8 cellular contexts compared by ENCODE assay signal in genomic region chr1:85148524-85149250, GRCh38. TPM values are rescaled to one million over a fixed set of nuclear protein-coding genes. Genes with fewer than 3 reads are reported as not detected.
DNase-seq lines count a peak whose midpoint lies in the region; ATAC-seq and TF ChIP-seq lines count a peak whose summit lies in the region.

No MANE protein-coding gene starts in this region.

- intact Hi-C loops in lower lobe of right lung (cut with DNase I) = no loop called here

- H3K4me3 ChIP-seq in NB4 (ENCODE audit: low read depth, low read length) (no peak overlapping the region), osteoblast (ENCODE audit: insufficient read depth, low read length) (no peak overlapping the region), lower lobe of right lung (no peak overlapping the region)

- DNase-seq in SIG-M5 treated with dmso at 0.1 percent for 504 hours (lab: John Stamatoyannopoulos, UW; ENCODE audit: unreplicated experiment) (peak; percentile 30), SIG-M5 (lab: John Stamatoyannopoulos, UW) (no peak), NB4 (ENCODE audit: low read depth) (peak; percentile 5), osteoblast (ENCODE audit: insufficient read length, low spot score, missing footprints) (peak; percentile 65), UCSD-AML1 (lab: John Stamatoyannopoulos, UW; ENCODE audit: unreplicated experiment) (no peak), lower lobe of right lung (no peak), anterior cingulate cortex (lab: John Stamatoyannopoulos, UW) (no peak)

- no peak overlapping the region for H3K27ac ChIP-seq in osteoblast (ENCODE audit: low read depth, low read length)
- no peak overlapping the region for H3K27ac ChIP-seq in lower lobe of right lung

- H3K4me1 ChIP-seq in osteoblast (ENCODE audit: insufficient read depth, low read length) (peaks cover 7% of the 10 kb centered on the region), lower lobe of right lung (peaks cover 4% of the 10 kb centered on the region)

- no peak overlapping the region for H2AFZ ChIP-seq in osteoblast (ENCODE audit: low read length)

- H3K79me2 ChIP-seq in osteoblast (ENCODE audit: insufficient read depth, low read length) = no peaks in the 10 kb centered on the region

- no peak for TF ChIP-seq CTCF in NB4 (IDR thresholded peaks at IDR 0.05; ENCODE audit: low read depth, low read length)
- no peak for TF ChIP-seq CTCF in osteoblast (IDR thresholded peaks at IDR 0.05; ENCODE audit: extremely low read depth, low read depth, low read length)
- no peak for TF ChIP-seq CTCF in lower lobe of right lung (IDR thresholded peaks at IDR 0.05)

- TF ChIP-seq POLR2A in NB4 (IDR thresholded peaks at IDR 0.05; ENCODE audit: extremely low read depth, insufficient read length) = no peak

- no peak overlapping the region for H3K4me2 ChIP-seq in osteoblast (ENCODE audit: insufficient read depth, low read length)

- H3K36me3 ChIP-seq in osteoblast (ENCODE audit: insufficient read depth, low read length) (no peaks in the 10 kb centered on the region), lower lobe of right lung (no peaks in the 10 kb centered on the region)

- no peaks in the 10 kb centered on the region for H4K20me1 ChIP-seq in osteoblast (ENCODE audit: insufficient read depth, low read length)

- H3K9me3 ChIP-seq in osteoblast (ENCODE audit: low read depth, low read length) (no peaks in the 10 kb centered on the region), lower lobe of right lung (no peaks in the 10 kb centered on the region)

- ATAC-seq in HG02610 (IDR thresholded peaks at IDR 0.05; ENCODE audit: unreplicated experiment) = peak; percentile 95
- ATAC-seq in lower lobe of right lung = no peak

- no peaks in the 10 kb centered on the region for H3K27me3 ChIP-seq in osteoblast (ENCODE audit: insufficient read depth, low read length)
- no peaks in the 10 kb centered on the region for H3K27me3 ChIP-seq in lower lobe of right lung (ENCODE audit: low read depth)

RNA-seq across cellular contexts. Expression of gene SYDE2, which starts 52.1 kb away (rescaled TPM):
- total RNA-seq in osteoblast (13.0 and 13.8 TPM in 2 replicates), lower lobe of right lung (21.3 TPM)

Comparison
In these comparisons a context has a peak if more than half of its experiments do, and no peak if none do; other contexts are left out.
1. DNase-seq: peak in SIG-M5 treated with dmso at 0.1 percent for 504 hours (single experiment), NB4 (single experiment) and osteoblast (single experiment); none in SIG-M5 (single experiment), UCSD-AML1 (single experiment), lower lobe of right lung (single experiment) and anterior cingulate cortex (0 of 58).